9 cellular contexts compared by ENCODE assay signal in genomic region chr6:47698342-47698787, GRCh38. TPM values are rescaled to one million over a fixed set of nuclear protein-coding genes. Genes with fewer than 3 reads are reported as not detected.
DNase-seq lines count a peak whose midpoint lies in the region; ATAC-seq and TF ChIP-seq lines count a peak whose summit lies in the region.
"Had no signal": no experiment of that assay in that cellular context is flagged by ENCODE, and none has a peak within 500 bp of the region (broad histone marks: within the 10 kb centered on the region; RNA-seq: fewer than 3 reads in every experiment).

Gene ADGRF4 (plus strand): TSS chr6:47698580. CDS start chr6:47707246, 8,666 bp downstream.

- TF ChIP-seq CTCF in GM23338 (conservative IDR thresholded peaks at IDR 0.05; ENCODE audit: low read depth in 2 of 2), result no peak
- no peak for TF ChIP-seq CTCF in epithelial cell of esophagus (IDR thresholded peaks at IDR 0.05; ENCODE audit: insufficient read depth, low read depth, low read length, missing control alignments)
- TF ChIP-seq CTCF in lower lobe of right lung (IDR thresholded peaks at IDR 0.05), result no peak

- no peaks in the 10 kb centered on the region for H3K36me3 Mint-ChIP-seq in GM23338 (ENCODE audit: low read depth)
- H3K36me3 Mint-ChIP-seq in effector memory CD8-positive, alpha-beta T cell (ENCODE audit: insufficient read depth), result no peaks in the 10 kb centered on the region

- H3K9me3 ChIP-seq in lower lobe of right lung, result no peaks in the 10 kb centered on the region

- peak; percentile 17 for DNase-seq in GM23338 (ENCODE audit: low spot score)
- DNase-seq in NCI-H460 (ENCODE audit: extremely low read depth, low read depth), result peak; percentile 23
- peak; percentile 99 for DNase-seq in epithelial cell of esophagus (ENCODE audit: low read depth)
- no peak for DNase-seq in activated naive CD4-positive, alpha-beta T cell treated with anti-CD3 and anti-CD28 coated beads, Interleukin-2, amount 50 U/mL, for 16 hours
- no peak for DNase-seq in lower lobe of right lung
- no peak for DNase-seq in effector memory CD8-positive, alpha-beta T cell
- DNase-seq: caudate nucleus had no signal

- H3K9me3 Mint-ChIP-seq in GM23338, result no peaks in the 10 kb centered on the region
- no peaks in the 10 kb centered on the region for H3K9me3 Mint-ChIP-seq in effector memory CD8-positive, alpha-beta T cell

- H3F3A ChIP-seq in GM23338 (replicated peaks; ENCODE audit: low read depth), result no peaks in the 10 kb centered on the region

- H3K27me3 Mint-ChIP-seq in GM23338 (ENCODE audit: insufficient read depth, low read depth, poor library complexity), result peaks cover 2% of the 10 kb centered on the region
- H3K27me3 Mint-ChIP-seq in effector memory CD8-positive, alpha-beta T cell, result no peaks in the 10 kb centered on the region

- H3K27me3 ChIP-seq in GM23338 (ENCODE audit: insufficient read depth) (no peaks in the 10 kb centered on the region), lower lobe of right lung (ENCODE audit: low read depth) (no peaks in the 10 kb centered on the region)

- intact Hi-C loops in lower lobe of right lung (cut with DNase I), result no loop called here

- H3K4me2 ChIP-seq in GM23338, result no peak within 1 kb of the TSS

- ATAC-seq in GM23338, result no peak
- no peak for ATAC-seq in lower lobe of right lung
- no peak for ATAC-seq in effector memory CD8-positive, alpha-beta T cell (replicated peaks)

- peak within 1 kb of the TSS; percentile 56; the same call in 1 of the 2 replicates for H2AFZ ChIP-seq in GM23338

- H3K9me2 ChIP-seq in GM23338 (ENCODE audit: insufficient read depth), result peaks cover 4% of the 10 kb centered on the region; the same call in 1 of the 2 replicates

- H3K4me1 ChIP-seq in GM23338 (ENCODE audit: insufficient read depth) (peaks cover 11% of the 10 kb centered on the region; the same call in 1 of the 2 replicates), lower lobe of right lung (no peaks in the 10 kb centered on the region)

- H3K36me3 ChIP-seq in GM23338 (ENCODE audit: insufficient read depth) (no peaks in the 10 kb centered on the region), lower lobe of right lung (no peaks in the 10 kb centered on the region)

- no peak within 1 kb of the TSS for H3K27ac ChIP-seq in GM23338 (ENCODE audit: low read depth)
- peak within 1 kb of the TSS in 20 of 21 experiments; percentile 21 to 81 (median 62) for H3K27ac ChIP-seq in skin epidermis
- no peak within 1 kb of the TSS for H3K27ac ChIP-seq in lower lobe of right lung
- H3K27ac ChIP-seq: HL-60 had no signal

- peaks cover 5% of the 10 kb centered on the region; the same call in 1 of the 3 replicates for H3K4me1 Mint-ChIP-seq in GM23338
- no peaks in the 10 kb centered on the region for H3K4me1 Mint-ChIP-seq in effector memory CD8-positive, alpha-beta T cell (ENCODE audit: low read depth in 2 of 2)

- H3K27ac Mint-ChIP-seq in GM23338, result no peak within 1 kb of the TSS
- no peak within 1 kb of the TSS for H3K27ac Mint-ChIP-seq in effector memory CD8-positive, alpha-beta T cell

- H3K4me3 ChIP-seq in GM23338 (no peak within 1 kb of the TSS), epithelial cell of esophagus (ENCODE audit: low read length) (peak within 1 kb of the TSS; percentile 65), skin epidermis (peak within 1 kb of the TSS in 4 of 7 experiments; percentile 16 to 28 (median 20)), lower lobe of right lung (no peak within 1 kb of the TSS)

- H3K79me2 ChIP-seq in GM23338 (replicated peaks; ENCODE audit: insufficient read depth), result no peaks in the 10 kb centered on the region

- no peak within 1 kb of the TSS for H3K4me3 Mint-ChIP-seq in GM23338
- H3K4me3 Mint-ChIP-seq in effector memory CD8-positive, alpha-beta T cell, result no peak within 1 kb of the TSS

- H4K20me1 ChIP-seq in GM23338 (replicated peaks; ENCODE audit: insufficient read depth), result no peaks in the 10 kb centered on the region

TF ChIP-seq in GM23338, 12 proteins besides CTCF, POLR2A, EP300 and RAD21:
- TF ChIP-seq NANOG (IDR thresholded peaks at IDR 0.05; ENCODE audit: borderline replicate concordance) (no peak), REST (IDR thresholded peaks at IDR 0.05; ENCODE audit: unreplicated experiment) (no peak), JUNB (IDR thresholded peaks at IDR 0.05; ENCODE audit: unreplicated experiment) (no peak), EZH2phosphoT487 (IDR thresholded peaks at IDR 0.05; ENCODE audit: unreplicated experiment) (no peak), ETS1 (IDR thresholded peaks at IDR 0.05) (no peak), CREB1 (CRISPR knock-in tag; IDR thresholded peaks at IDR 0.05; ENCODE audit: low read depth) (no peak), EZH2 (IDR thresholded peaks at IDR 0.05; ENCODE audit: low read depth, unreplicated experiment) (no peak), ZNF331 (CRISPR knock-in tag; IDR thresholded peaks at IDR 0.05; ENCODE audit: low read depth) (no peak)

RNA-seq across cellular contexts. Expression of gene ADGRF4, which starts in this region (rescaled TPM):
- not detected in 2 replicates for total RNA-seq in GM23338 (2014; rRNA removed; shearing (Covaris generic))
- polyA plus RNA-seq in GM23338 (2016; fragmentation: Nextera tagmentation; extraction: Ambion mirVana), result not detected in 2 replicates
- total RNA-seq in NCI-H460 (2014; rRNA removed; shearing (Covaris generic)), result 0.12 and 0.17 TPM in 2 replicates
- not detected in 2 replicates for polyA plus RNA-seq in NCI-H460 (2014; cell fraction: nucleus; rRNA removed)
- not detected for total RNA-seq in lower lobe of right lung

Comparison
In these comparisons a context has a peak if more than half of its experiments do, and no peak if none do; other contexts are left out.
1. Peak in DNase-seq in GM23338; RNA of the gene not detected or under 1 TPM.
2. Peak in DNase-seq in NCI-H460; RNA of the gene not detected or under 1 TPM.
3. H3K27ac ChIP-seq: peak in skin epidermis (20 of 21); none in GM23338 (single experiment) and lower lobe of right lung (single experiment).
4. H3K4me3 ChIP-seq: peak in epithelial cell of esophagus (single experiment) and skin epidermis (4 of 7); none in GM23338 (single experiment) and lower lobe of right lung (single experiment).